In genomic region chr2:28394331-28394877, GRCh38 we compare ENCODE assay signal across 8 cellular contexts. TPM values are rescaled to one million over a fixed set of nuclear protein-coding genes. Genes with fewer than 3 reads are reported as not detected.
DNase-seq lines count a peak whose midpoint lies in the region; ATAC-seq and TF ChIP-seq lines count a peak whose summit lies in the region.

No MANE protein-coding gene starts in this region.

- H3K4me1 ChIP-seq in heart right ventricle (peaks cover 10 to 59% (median 42%) of the 10 kb centered on the region in 9 donors), gastrocnemius medialis (peaks cover 29 to 33% of the 10 kb centered on the region in 2 donors)

- TF ChIP-seq CTCF in VCaP (conservative IDR thresholded peaks at IDR 0.05) (no peak), heart right ventricle (IDR thresholded peaks at IDR 0.05) (no peak), gastrocnemius medialis (IDR thresholded peaks at IDR 0.05 in 4 of 5, conservative IDR thresholded peaks at IDR 0.05 in 1 of 5) (no peak)

- peak overlapping the region; percentile 96 for H3K27ac ChIP-seq in VCaP
- peak overlapping the region; percentile 99 to 100 (median 100) for H3K27ac ChIP-seq in heart right ventricle
- H3K27ac ChIP-seq in gastrocnemius medialis = peak overlapping the region; percentile 98 to 100 (median 99)

- intact Hi-C loops in heart right ventricle (cut with DNase I) = loop anchor here in 7 of 10 donors (5.0 to 10.0 kb wide), 17 partner anchors 117 to 690 kb away; partner anchors contain the start of genes MRPL33 (in 4 of the 7), BABAM2 (in 2 of the 7) and RBKS (in 2 of the 7)
- intact Hi-C loops in gastrocnemius medialis (cut with DNase I; ENCODE audit: low total_unique reads) = loop anchor here (2.0 to 10.0 kb wide), 3 partner anchors 620 to 720 kb away; partner anchors contain the start of genes CLIP4 and MRPL33

- DNase-seq in SIG-M5 treated with dmso at 0.1 percent for 504 hours (lab: John Stamatoyannopoulos, UW; ENCODE audit: unreplicated experiment) = peak; percentile 55
- no peak for DNase-seq in SIG-M5 (lab: John Stamatoyannopoulos, UW)
- peak in 1 of 2 donors; percentile 68 for DNase-seq in heart right ventricle
- peak in 1 of 2 donors; percentile 65 for DNase-seq in gastrocnemius medialis
- no peak for DNase-seq in RPMI8226
- no peak for DNase-seq in NCI-H226
- DNase-seq in superior temporal gyrus (ENCODE audit: extremely low spot score) = no peak

- H3K27me3 ChIP-seq in heart right ventricle (no peaks in the 10 kb centered on the region), gastrocnemius medialis (no peaks in the 10 kb centered on the region)

- in situ Hi-C loops in gastrocnemius medialis (cut with MboI; ENCODE audit: low sequenced_read_pairs in 4 of 4) = loop anchor here in 1 of 4 donors (10.0 kb wide), 1 partner anchor 230 kb away; no protein-coding TSS in a partner anchor

- H3K36me3 ChIP-seq in heart right ventricle = peaks cover 0 to 31% (median 0%) of the 10 kb centered on the region in 9 donors
- peaks cover 0 to 15% of the 10 kb centered on the region in 2 donors for H3K36me3 ChIP-seq in gastrocnemius medialis

- WGBS in heart right ventricle, 2 donors = 1 to 2% methylated on average over 21 of the region's 21 CpGs

- H3K4me3 ChIP-seq in heart right ventricle (peak overlapping the region; percentile 53 to 99 (median 98)), gastrocnemius medialis (peak overlapping the region; percentile 76 to 97 (median 88))

- H3K9me3 ChIP-seq in heart right ventricle = no peaks in the 10 kb centered on the region
- H3K9me3 ChIP-seq in gastrocnemius medialis = no peaks in the 10 kb centered on the region

- peak; percentile 67 to 84 for TF ChIP-seq POLR2A in gastrocnemius medialis (IDR thresholded peaks at IDR 0.05)

- ATAC-seq in heart right ventricle = peak in 1 of 8 donors; percentile 6
- no peak for ATAC-seq in gastrocnemius medialis

RNA-seq across cellular contexts. Expression of gene FOSL2, which starts 1.7 kb away (rescaled TPM):
- total RNA-seq in heart right ventricle = 100 to 1,000 TPM in 1 of 10 donors, 10 to 100 TPM in 9; 29.7 to 182 (median 60.3) TPM
- polyA plus RNA-seq in heart right ventricle = 10 to 100 TPM; 16.5 to 24.0 TPM
- 100 to 1,000 TPM; 193 to 214 (median 210) TPM for total RNA-seq in gastrocnemius medialis
